13 cellular contexts compared by ENCODE assay signal in genomic region chr7:50779427-50779826, GRCh38. TPM values are rescaled to one million over a fixed set of nuclear protein-coding genes. Genes with fewer than 3 reads are reported as not detected.
"Had no signal": no experiment of that assay in that cellular context is flagged by ENCODE, and none has a peak within 500 bp of the region (broad histone marks: within the 10 kb centered on the region; RNA-seq: fewer than 3 reads in every experiment).

No MANE protein-coding gene starts in this region.

- H3K27me3 ChIP-seq: gastrocnemius medialis, pancreas, upper lobe of right lung had no signal

- H3K27ac Mint-ChIP-seq: activated B cell treated with CpG ODN at 0.5 μM for 24 hours; activated CD4-positive, alpha-beta T cell treated with anti-CD3 and anti-CD28 coated beads, Interleukin-2, amount 10 ng/mL, durations not matched to agents 24 days and 14 days; nephron progenitor cell had no signal

- H3K27ac ChIP-seq: coronary artery, upper lobe of right lung had no signal

- H3K36me3 ChIP-seq: gastrocnemius medialis, pancreas, upper lobe of right lung had no signal

- DNase-seq: activated B cell treated with CpG ODN at 0.5 μM for 24 hours; activated CD4-positive, alpha-beta T cell treated with anti-CD3 and anti-CD28 coated beads, Interleukin-2, amount 10 ng/mL, durations not matched to agents 24 days and 14 days; activated naive CD4-positive, alpha-beta T cell treated with Interleukin-2 at 50 U/mL for 16 hours; effector CD8-positive, alpha-beta T cell; gastrocnemius medialis; mesendoderm; nephron progenitor cell; pancreas; stimulated activated CD4-positive, alpha-beta T cell treated with anti-CD3 and anti-CD28 coated beads, Interleukin-4, amount 100 ng/mL, for 1 hour; stimulated activated CD8-positive, alpha-beta memory T cell treated with anti-CD3 and anti-CD28 coated beads, Interleukin-4, amount 100 ng/mL, for 48 hours; stimulated activated naive CD8-positive, alpha-beta T cell treated with anti-CD3 and anti-CD28 coated beads, Interleukin-15, Interleukin-2, amounts not matched to agents 100 U/mL and 50 U/mL, for 24 hours; upper lobe of right lung had no signal

- H3K9me3 ChIP-seq: gastrocnemius medialis, pancreas, upper lobe of right lung had no signal

- H3K4me3 ChIP-seq: coronary artery, gastrocnemius medialis, pancreas, upper lobe of right lung had no signal

- H3K9me3 Mint-ChIP-seq: activated B cell treated with CpG ODN at 0.5 μM for 24 hours had no signal

- H3K4me3 Mint-ChIP-seq: activated B cell treated with CpG ODN at 0.5 μM for 24 hours; activated CD4-positive, alpha-beta T cell treated with anti-CD3 and anti-CD28 coated beads, Interleukin-2, amount 10 ng/mL, durations not matched to agents 24 days and 14 days; nephron progenitor cell had no signal

RNA-seq across cellular contexts. Expression of gene GRB10, which starts 3.3 kb away (rescaled TPM):
- total RNA-seq: activated B cell treated with CpG ODN at 0.5 μM for 24 hours had no signal
